ENCODE assay signal across 25 cellular contexts in the genomic region with DNA sequence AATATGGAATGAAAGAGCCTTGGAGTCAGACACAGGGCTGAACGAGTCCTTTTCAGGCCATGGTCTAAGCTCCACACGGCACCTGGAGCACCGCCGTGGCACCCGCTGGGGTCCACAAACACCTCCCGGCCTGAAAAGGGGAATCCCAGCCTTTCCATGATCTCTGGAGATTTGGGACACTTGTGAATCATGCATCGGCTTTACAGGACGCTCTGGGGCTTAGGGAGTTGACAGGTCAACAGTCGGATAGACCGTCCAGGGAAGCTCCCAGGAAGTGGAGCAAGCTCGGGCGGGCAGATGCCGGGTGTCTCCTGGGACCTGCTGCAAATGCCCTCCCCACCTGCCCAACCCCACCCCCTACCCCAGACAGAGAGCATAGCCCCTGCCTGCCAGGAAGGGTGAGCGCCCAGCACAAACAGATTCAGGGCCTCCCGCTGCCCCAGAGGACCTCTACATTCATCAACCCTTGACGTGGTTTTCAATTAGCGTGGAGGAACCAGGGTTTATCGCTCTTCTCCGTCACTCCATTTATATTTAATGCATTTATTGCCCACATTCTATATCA. TPM values are rescaled to one million over a fixed set of nuclear protein-coding genes. Genes with fewer than 3 reads are reported as not detected.
DNase-seq lines count a peak whose midpoint lies in the region; ATAC-seq, FAIRE-seq and TF ChIP-seq lines count a peak whose summit lies in the region.
"Had no signal": no experiment of that assay in that cellular context is flagged by ENCODE, and none has a peak within 500 bp of the region (broad histone marks: within the 10 kb centered on the region; RNA-seq: fewer than 3 reads in every experiment).

No MANE protein-coding gene starts in this region.

- H2AK5ac ChIP-seq in H1 (ENCODE audit: low read depth, low read length) = no peak overlapping the region

- H3K36me3 ChIP-seq in left ventricle myocardium inferior (no peaks in the 10 kb centered on the region), H1 (ENCODE audit: control insufficient read depth in 2 of 4, insufficient read depth in 4 of 4, low read length in 3 of 4) (no peaks in the 10 kb centered on the region), neural cell (ENCODE audit: insufficient read depth, low read length) (no peaks in the 10 kb centered on the region), aorta (ENCODE audit: control insufficient read depth in 1 of 2, insufficient read depth in 2 of 2, low read length in 1 of 2) (no peaks in the 10 kb centered on the region)

- H3K14ac ChIP-seq in H1 (ENCODE audit: insufficient read length) = no peak overlapping the region

- CTCF ChIA-PET in H1 (lab: Charles Lee; ENCODE audit: partially characterized antibody) = interaction anchor here (0.6 to 2.6 kb wide), 6 partner anchors 11 to 106 kb away, joined by 3 to 9 read pairs (median 6); no protein-coding TSS in a partner anchor

- H2BK12ac ChIP-seq in H1 (ENCODE audit: low read depth, low read length) = no peak overlapping the region

- no peak overlapping the region for H2BK120ac ChIP-seq in H1 (replicated peaks; ENCODE audit: low read depth, low read length)

- H2BK15ac ChIP-seq in H1 (ENCODE audit: low read length) = no peak overlapping the region

- no peak overlapping the region for H3K9ac ChIP-seq in H1 (replicated peaks in 1 of 4; ENCODE audit: extremely low read depth in 1 of 4, low read depth in 3 of 4, low read length in 3 of 4)
- no peak overlapping the region for H3K9ac ChIP-seq in neural cell (ENCODE audit: low read length)
- H3K9ac ChIP-seq: KMS-11, SK-N-SH had no signal

- H3F3A ChIP-seq in neural cell (ENCODE audit: insufficient read depth, low read length, poor library complexity, severe bottlenecking) = no peaks in the 10 kb centered on the region

- H3K4me2 ChIP-seq in H1 (ENCODE audit: insufficient read depth in 1 of 2, low read depth in 2 of 2, low read length in 2 of 2) (no peak overlapping the region), neural cell (ENCODE audit: low read length) (no peak overlapping the region)
- H3K4me2 ChIP-seq: A549, KMS-11, PC-9, SK-N-SH had no signal

- H3K9me2 ChIP-seq in neural cell (ENCODE audit: insufficient read depth, low read length) = no peaks in the 10 kb centered on the region
- H3K9me2 ChIP-seq: SK-N-SH had no signal

- H2AFZ ChIP-seq in H1 (ENCODE audit: low read length) (no peak overlapping the region), neural cell (ENCODE audit: low read depth, low read length) (no peak overlapping the region)
- H2AFZ ChIP-seq: PC-9 had no signal

- no peak overlapping the region for H3K4ac ChIP-seq in H1 (replicated peaks; ENCODE audit: insufficient read length, low read depth, low read length)

- H3K4me1 ChIP-seq in right cardiac atrium (ENCODE audit: control insufficient read depth, insufficient read depth, low read length) (no peaks in the 10 kb centered on the region), left ventricle myocardium inferior (no peaks in the 10 kb centered on the region), H1 (replicated peaks in 1 of 4; ENCODE audit: control insufficient read depth in 3 of 4, insufficient read depth in 4 of 4, low read length in 3 of 4) (peaks cover 0 to 5% (median 1%) of the 10 kb centered on the region in 4 experiments; a peak in 2 of 7 replicates), aorta (ENCODE audit: control insufficient read depth in 1 of 2, insufficient read depth in 2 of 2, low read length in 2 of 2) (no peaks in the 10 kb centered on the region)
- H3K4me1 ChIP-seq: A549 had no signal

- TF ChIP-seq EP300 in H1 (IDR thresholded peaks at IDR 0.05; ENCODE audit: borderline replicate concordance in 1 of 2, low read depth in 2 of 2, low read length in 2 of 2) = no peak
- no peak for TF ChIP-seq EP300 in neural cell (conservative IDR thresholded peaks at IDR 0.05; ENCODE audit: poor library complexity, severe bottlenecking)

- H3K23ac ChIP-seq in H1 (ENCODE audit: insufficient read length) = no peak overlapping the region

- H3K27me3 ChIP-seq in right cardiac atrium (ENCODE audit: control insufficient read depth, insufficient read depth) (no peaks in the 10 kb centered on the region), left ventricle myocardium inferior (ENCODE audit: low read depth) (peaks cover 98% of the 10 kb centered on the region), H1 (replicated peaks in 1 of 4; ENCODE audit: control insufficient read depth in 3 of 4, extremely low read depth in 1 of 4, insufficient read depth in 3 of 4, low read length in 3 of 4) (no peaks in the 10 kb centered on the region; a peak in 1 of 7 replicates), neural cell (ENCODE audit: insufficient read depth, low read depth, low read length) (no peaks in the 10 kb centered on the region), aorta (ENCODE audit: control insufficient read depth in 1 of 2, insufficient read depth in 2 of 2, low read length in 1 of 2) (no peaks in the 10 kb centered on the region)

- no peak for FAIRE-seq in H1 (lab: Jason Lieb, UNC)
- FAIRE-seq: A549, HTR-8/SVneo had no signal

- intact Hi-C loops in right cardiac atrium (cut with DNase I) (no loop called here), left ventricle myocardium inferior (cut with micrococcal nuclease) (no loop called here), aorta (cut with DNase I) (no loop called here)

- TF ChIP-seq CTCF in left ventricle myocardium inferior (IDR thresholded peaks at IDR 0.05; ENCODE audit: borderline replicate concordance) (no peak), H1 (IDR thresholded peaks at IDR 0.05; ENCODE audit: control extremely low read depth in 1 of 3, insufficient read depth in 1 of 3, low read depth in 1 of 3, low read length in 3 of 3) (no peak), neural cell (IDR thresholded peaks at IDR 0.05; ENCODE audit: poor library complexity, severe bottlenecking) (no peak)

- H3K18ac ChIP-seq in H1 (ENCODE audit: extremely low read depth, low read length) = no peak overlapping the region

- POLR2A ChIA-PET in H1 (lab: Charles Lee; ENCODE audit: partially characterized antibody) = no interaction called here

- ATAC-seq in right cardiac atrium (no peak), aorta (ENCODE audit: low FRiP score) (no peak)

- no peak overlapping the region for H2BK20ac ChIP-seq in H1 (ENCODE audit: low read length)

- H3K4me3 ChIP-seq in right cardiac atrium (ENCODE audit: low read length) = no peak overlapping the region
- H3K4me3 ChIP-seq in left ventricle myocardium inferior = no peak overlapping the region
- H3K4me3 ChIP-seq in H1 (ENCODE audit: extremely low read depth in 1 of 4, insufficient read depth in 2 of 4, low read depth in 3 of 4, low read length in 4 of 4) = no peak overlapping the region
- peak overlapping the region; percentile 51 for H3K4me3 ChIP-seq in neural cell (ENCODE audit: low read length)
- no peak overlapping the region for H3K4me3 ChIP-seq in aorta (ENCODE audit: low read length in 2 of 2)
- H3K4me3 ChIP-seq: A549, PC-9 had no signal

- no peak overlapping the region for H4K91ac ChIP-seq in H1 (replicated peaks; ENCODE audit: insufficient read length, low read length)

- H4K20me1 ChIP-seq in H1 (replicated peaks in 1 of 2; ENCODE audit: control insufficient read depth in 1 of 2, insufficient read depth in 2 of 2, low read length in 2 of 2) (no peaks in the 10 kb centered on the region), neural cell (ENCODE audit: insufficient read depth) (no peaks in the 10 kb centered on the region)

- H3K79me2 ChIP-seq in H1 (ENCODE audit: control insufficient read depth in 1 of 2, insufficient read depth in 2 of 2, low read length in 2 of 2) = no peaks in the 10 kb centered on the region
- H3K79me2 ChIP-seq in neural cell (replicated peaks; ENCODE audit: insufficient read depth, low read length) = no peaks in the 10 kb centered on the region

- H3K9me3 ChIP-seq in right cardiac atrium (ENCODE audit: control insufficient read depth, low read length) (no peaks in the 10 kb centered on the region), left ventricle myocardium inferior (replicated peaks) (no peaks in the 10 kb centered on the region), H1 (ENCODE audit: insufficient read depth in 2 of 2, low read depth in 1 of 2, low read length in 1 of 2) (no peaks in the 10 kb centered on the region), neural cell (ENCODE audit: low read length) (no peaks in the 10 kb centered on the region), aorta (ENCODE audit: control insufficient read depth, low read length) (no peaks in the 10 kb centered on the region)
- H3K9me3 ChIP-seq: A549, SK-N-SH had no signal

- H3K79me1 ChIP-seq in H1 (ENCODE audit: low read depth, low read length) = no peaks in the 10 kb centered on the region

- 80% methylated on average over 19 of the region's 19 CpGs for WGBS in right cardiac atrium
- WGBS in H1 (ENCODE audit: extremely low coverage in 1 of 2, insufficient coverage in 1 of 2, insufficient read length in 1 of 2, insufficient replicate concordance in 2 of 2, low coverage in 1 of 2, low lambda C conversion rate in 2 of 2, missing lambda C conversion rate in 1 of 2), 2 experiments = 91% methylated on average over 19 of the region's 19 CpGs; no CpG with 5 or more reads in 1 of the 2 experiments
- 57 to 69% methylated on average over 19 of the region's 19 CpGs for WGBS in aorta, 2 donors

- TF ChIP-seq POLR2A in H1 (IDR thresholded peaks at IDR 0.05; ENCODE audit: control extremely low read depth in 1 of 2, low read depth in 2 of 2, low read length in 2 of 2) = no peak

- H3K27ac ChIP-seq in right cardiac atrium (ENCODE audit: low read length) (no peak overlapping the region), left ventricle myocardium inferior (replicated peaks) (no peak overlapping the region), H1 (ENCODE audit: low read depth, low read length) (no peak overlapping the region), neural cell (ENCODE audit: low read length) (no peak overlapping the region), aorta (ENCODE audit: low read depth in 1 of 2, low read length in 2 of 2) (no peak overlapping the region)
- H3K27ac ChIP-seq: A549, KMS-11, PC-9 had no signal

- H3K56ac ChIP-seq in H1 (replicated peaks; ENCODE audit: insufficient read length, low read depth, low read length) = no peak overlapping the region

- H4K8ac ChIP-seq in H1 (ENCODE audit: extremely low read depth, insufficient read depth, low read length) = peak overlapping the region; percentile 68; the same call in 1 of the 2 replicates

- TF ChIP-seq RAD21 in H1 (IDR thresholded peaks at IDR 0.05 in 1 of 2, conservative IDR thresholded peaks at IDR 0.05 in 1 of 2; ENCODE audit: low read depth in 2 of 2, low read length in 2 of 2) (no peak), neural cell (conservative IDR thresholded peaks at IDR 0.05) (no peak)

- H2BK5ac ChIP-seq in H1 (ENCODE audit: low read depth, low read length) = no peak overlapping the region

- peak; percentile 0 to 21 (median 3) for DNase-seq in right cardiac atrium
- no peak for DNase-seq in left ventricle myocardium inferior
- DNase-seq in H1 (ENCODE audit: low read depth in 1 of 2, low spot score in 2 of 2) = no peak
- peak; percentile 22 to 71 for DNase-seq in aorta
- DNase-seq in amniotic stem cell (lab: John Stamatoyannopoulos, UW) = no peak
- no peak for DNase-seq in NCI-H748 (lab: John Stamatoyannopoulos, UW; ENCODE audit: unreplicated experiment)
- no peak for DNase-seq in NCI-H69 (lab: John Stamatoyannopoulos, UW)
- DNase-seq: CD4-positive, CD25-positive, alpha-beta regulatory T cell; DMS79 treated with DMSO at 0.1 percent for 48 hours; HCEC 1CT; IMR-90; MV-4-11; NCI-H1105 treated with DMSO at 0.1 percent for 48 hours; NCI-H1694; NCI-H2081; NCI-H446; NCI-H526 treated with DMSO at 0.1 percent for 48 hours; PC-9; RPMI8226; SIG-M5; SK-N-SH had no signal

- no peak overlapping the region for H4K5ac ChIP-seq in H1 (ENCODE audit: insufficient read length, low read depth, low read length)

- peaks cover 7% of the 10 kb centered on the region; the same call in 1 of the 2 replicates for H3K23me2 ChIP-seq in H1 (ENCODE audit: low read depth, low read length)

RNA-seq across cellular contexts. Expression of gene YTHDF1, which starts 53.6 kb away (rescaled TPM):
- total RNA-seq in right cardiac atrium (10 to 100 TPM; 23.0 to 27.6 (median 25.2) TPM), left ventricle myocardium inferior (22.2 TPM), aorta (10 to 100 TPM; 27.2 to 30.4 TPM)
- polyA plus RNA-seq in right cardiac atrium (15.3 TPM), H1 (2011; rRNA removed) (32.8 and 38.3 TPM in 2 replicates), neural cell (36.9 and 38.2 TPM in 2 replicates), aorta (10 to 100 TPM; 19.8 to 22.2 TPM)
- 66.0 and 66.1 TPM in 2 replicates for total RNA-seq in H1 (2021; fragmentation: NEBNext Ultra II Directional; extraction: Animal tissue kit (Norgen Biotek cat#: 25700))
- polyA plus RNA-seq in H1 (2011; cell fraction: cytosol; rRNA removed) = 41.4 TPM
- 41.1 TPM for polyA plus RNA-seq in H1 (2011; cell fraction: nucleus; rRNA removed)
- polyA plus RNA-seq in H1 (2012, experiment 1 of 2) = 46.9 to 54.7 TPM (median 49.9 TPM) in 4 replicates
- polyA plus RNA-seq in H1 (2012, experiment 2 of 2) = 35.5 TPM
- polyA plus RNA-seq in H1 (2013, experiment 1 of 2) = 44.4 TPM
- 44.2 TPM for polyA plus RNA-seq in H1 (2013, experiment 2 of 2)
- polyA minus RNA-seq in H1 (2011; rRNA and poly(A)+ RNA removed) = 42.5 and 44.7 TPM in 2 replicates
- 40.8 TPM for polyA minus RNA-seq in H1 (2011; cell fraction: cytosol; rRNA and poly(A)+ RNA removed)
- polyA minus RNA-seq in H1 (2011; cell fraction: nucleus; rRNA and poly(A)+ RNA removed) = 22.0 TPM
- 30.9 and 33.9 TPM in 2 replicates for polyA minus RNA-seq in neural cell

Comparison
In these comparisons a context has a peak if more than half of its experiments do, and no peak if none do; other contexts are left out.
1. DNase-seq: peak in right cardiac atrium (3 of 3) and aorta (2 of 2); none in left ventricle myocardium inferior (single experiment), H1 (0 of 2), amniotic stem cell (single experiment), NCI-H748 (single experiment) and NCI-H69 (single experiment).